ENCODE assay signal across 8 cellular contexts in the genomic region with DNA sequence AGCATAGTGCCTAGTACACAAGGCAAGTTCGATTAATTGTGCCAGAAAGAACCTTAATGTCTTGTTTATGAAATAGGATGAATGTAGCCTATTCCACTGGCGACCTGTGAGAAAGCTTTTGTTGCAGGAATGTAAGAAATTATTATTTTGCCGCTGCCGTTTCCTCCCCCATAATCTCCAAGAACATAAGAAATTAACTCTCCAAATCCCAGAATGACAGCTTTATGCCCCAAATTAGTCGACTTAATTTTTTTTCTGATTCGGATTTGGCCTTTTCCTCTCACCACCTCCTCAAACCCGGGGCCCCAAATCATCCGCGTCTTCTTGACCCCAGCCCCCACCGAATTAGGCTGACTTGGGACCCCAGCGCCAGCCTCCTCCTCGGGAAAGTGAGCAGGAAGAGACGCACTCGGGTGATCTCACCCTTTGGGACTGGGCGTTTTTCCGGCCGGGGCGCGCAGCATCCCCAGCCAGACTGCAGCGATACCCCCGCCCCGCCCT. TPM values are rescaled to one million over a fixed set of nuclear protein-coding genes. Genes with fewer than 3 reads are reported as not detected.
A peak's percentile ranks its signal among the peaks of the same experiment; 100 is the strongest.
DNase-seq lines count a peak whose midpoint lies in the region; ATAC-seq, FAIRE-seq and TF ChIP-seq lines count a peak whose summit lies in the region.

No MANE protein-coding gene starts in this region.

- H3K4me2 ChIP-seq in OCI-LY7 (ENCODE audit: low read length) = peak overlapping the region; percentile 86
- H3K4me2 ChIP-seq in parathyroid adenoma (ENCODE audit: low read length) = peak overlapping the region; percentile 79

- peaks cover 39% of the 10 kb centered on the region for H3K79me2 ChIP-seq in OCI-LY7 (ENCODE audit: insufficient read depth, low read depth, low read length)
- H3K79me2 ChIP-seq in parathyroid adenoma = no peaks in the 10 kb centered on the region

- no peak overlapping the region for H3K9ac ChIP-seq in parathyroid adenoma

- WGBS in esophagus, 2 donors = 2 to 3% methylated on average over 22 of the region's 22 CpGs

- no peak for DNase-seq in GM19239 (ENCODE audit: insufficient read length, low spot score)
- no peak for DNase-seq in OCI-LY7 (ENCODE audit: low spot score)
- no peak for DNase-seq in GM03348 (ENCODE audit: low spot score)
- DNase-seq in KBM-7 = no peak
- no peak for DNase-seq in CD1c-positive myeloid dendritic cell (ENCODE audit: extremely low spot score)

- H3K9me2 ChIP-seq in OCI-LY7 (ENCODE audit: insufficient read depth, low read length) = no peaks in the 10 kb centered on the region

- POLR2A ChIA-PET in OCI-LY7 (lab: Charles Lee) = interaction anchor here (0.6 to 1.5 kb wide), 6 partner anchors 15 to 1332 kb away, joined by 3 to 7 read pairs (median 3); partner anchors contain the start of gene GLE1

- no peak for ATAC-seq in GM18505 (IDR thresholded peaks at IDR 0.05; ENCODE audit: unreplicated experiment)

- TF ChIP-seq POLR2A in GM18505 (IDR thresholded peaks at IDR 0.05; ENCODE audit: borderline replicate concordance, extremely low read depth, insufficient read depth, insufficient read length) = no peak

- in situ Hi-C loops in KBM-7 (cut with MboI; ENCODE audit: low pct_unique_long_range_greater_than_20kb, low sequenced_read_pairs) = no loop called here

- CTCF ChIA-PET in OCI-LY7 (lab: Charles Lee; ENCODE audit: unreplicated experiment) = interaction anchor here (1.0 kb wide), 1 partner anchor 94 kb away, joined by 3 read pairs; no protein-coding TSS in a partner anchor

- H3K9me3 ChIP-seq in OCI-LY7 (ENCODE audit: low read length) (no peaks in the 10 kb centered on the region), esophagus (ENCODE audit: control insufficient read depth in 2 of 2, insufficient read depth in 1 of 2, low read depth in 1 of 2, low read length in 1 of 2) (no peaks in the 10 kb centered on the region), parathyroid adenoma (ENCODE audit: control insufficient read depth, low read length) (no peaks in the 10 kb centered on the region)

- H3K4me1 ChIP-seq in OCI-LY7 (ENCODE audit: insufficient read depth, low read length, poor library complexity, severe bottlenecking) (peaks cover 40% of the 10 kb centered on the region), esophagus (ENCODE audit: control insufficient read depth in 2 of 2, insufficient read depth in 2 of 2, low read length in 1 of 2) (no peaks in the 10 kb centered on the region), parathyroid adenoma (peaks cover 9% of the 10 kb centered on the region)

- H3K27me3 ChIP-seq in esophagus (ENCODE audit: control insufficient read depth in 1 of 2, insufficient read depth in 2 of 2, low read length in 2 of 2) = no peaks in the 10 kb centered on the region
- no peaks in the 10 kb centered on the region for H3K27me3 ChIP-seq in parathyroid adenoma (ENCODE audit: control insufficient read depth, insufficient read depth, low read length)

- H2AFZ ChIP-seq in OCI-LY7 (ENCODE audit: low read length) (peak overlapping the region; percentile 86), parathyroid adenoma (peak overlapping the region; percentile 79)

- H3K27ac ChIP-seq in OCI-LY7 (ENCODE audit: low read depth, low read length, poor library complexity, severe bottlenecking) (peak overlapping the region; percentile 24), esophagus (ENCODE audit: low read depth in 2 of 2, low read length in 1 of 2) (peak overlapping the region; percentile 86 to 93), parathyroid adenoma (peak overlapping the region; percentile 81)

- no TSS peak for BruUV-seq in OCI-LY7 (replicated peaks; lab: Mats Ljungman, UMichigan)

- H3K4me3 ChIP-seq in OCI-LY7 (ENCODE audit: low read depth, low read length, poor library complexity, severe bottlenecking) = peak overlapping the region; percentile 87
- peak overlapping the region; percentile 73 to 74 for H3K4me3 ChIP-seq in esophagus (ENCODE audit: low read depth in 1 of 2, low read length in 2 of 2)
- peak overlapping the region; percentile 69 for H3K4me3 ChIP-seq in parathyroid adenoma (ENCODE audit: low read depth, low read length)

- FAIRE-seq in GM19239 (lab: Jason Lieb, UNC) = peak; percentile 51

- TF ChIP-seq CTCF in OCI-LY7 (conservative IDR thresholded peaks at IDR 0.05; ENCODE audit: low read length) (no peak), parathyroid adenoma (IDR thresholded peaks at IDR 0.05) (no peak)

- intact Hi-C loops in OCI-LY7 (cut with micrococcal nuclease; ENCODE audit: unreplicated experiment) = loop anchor here (1.0 to 10.0 kb wide), 7 partner anchors 46 to 371 kb away; partner anchors contain the start of genes COQ4, ENDOG, PHYHD1 and SET

- H4K20me1 ChIP-seq in OCI-LY7 (ENCODE audit: insufficient read depth, low read length) = peaks cover 18% of the 10 kb centered on the region; the same call in 1 of the 2 replicates

- H3K36me3 ChIP-seq in OCI-LY7 (ENCODE audit: insufficient read depth, low read length) = peaks cover under 1% of the 10 kb centered on the region; the same call in 1 of the 2 replicates
- no peaks in the 10 kb centered on the region for H3K36me3 ChIP-seq in esophagus (ENCODE audit: control insufficient read depth in 2 of 2, insufficient read depth in 2 of 2, low read length in 1 of 2)
- H3K36me3 ChIP-seq in parathyroid adenoma (ENCODE audit: control insufficient read depth, insufficient read depth, low read length) = no peaks in the 10 kb centered on the region

RNA-seq across cellular contexts. Expression of gene SPTAN1, which starts 0.7 kb away (rescaled TPM):
- 259 and 272 TPM in 2 replicates for total RNA-seq in OCI-LY7 (2014; rRNA removed; shearing (Covaris generic))
- 239 and 283 TPM in 2 replicates for total RNA-seq in OCI-LY7 (2022)
- 100 to 1,000 TPM; 101 to 109 TPM for polyA plus RNA-seq in esophagus

RNA-seq across cellular contexts. Expression of gene GLE1, which starts 47.2 kb away (rescaled TPM):
- total RNA-seq in OCI-LY7 (2014; rRNA removed; shearing (Covaris generic)) = 30.8 and 34.8 TPM in 2 replicates
- 43.4 and 45.2 TPM in 2 replicates for total RNA-seq in OCI-LY7 (2022)
- 10 to 100 TPM in 1 of 2 donors, 1 to 10 TPM in 1; 9.5 to 12.8 TPM for polyA plus RNA-seq in esophagus

Comparison
In these comparisons a context has a peak if more than half of its experiments do, and no peak if none do; other contexts are left out.
1. H3K27ac ChIP-seq: peak in every context shown above with its lines; median percentile 90 in esophagus; 81 in parathyroid adenoma; 24 in OCI-LY7.